In the genomic region with DNA sequence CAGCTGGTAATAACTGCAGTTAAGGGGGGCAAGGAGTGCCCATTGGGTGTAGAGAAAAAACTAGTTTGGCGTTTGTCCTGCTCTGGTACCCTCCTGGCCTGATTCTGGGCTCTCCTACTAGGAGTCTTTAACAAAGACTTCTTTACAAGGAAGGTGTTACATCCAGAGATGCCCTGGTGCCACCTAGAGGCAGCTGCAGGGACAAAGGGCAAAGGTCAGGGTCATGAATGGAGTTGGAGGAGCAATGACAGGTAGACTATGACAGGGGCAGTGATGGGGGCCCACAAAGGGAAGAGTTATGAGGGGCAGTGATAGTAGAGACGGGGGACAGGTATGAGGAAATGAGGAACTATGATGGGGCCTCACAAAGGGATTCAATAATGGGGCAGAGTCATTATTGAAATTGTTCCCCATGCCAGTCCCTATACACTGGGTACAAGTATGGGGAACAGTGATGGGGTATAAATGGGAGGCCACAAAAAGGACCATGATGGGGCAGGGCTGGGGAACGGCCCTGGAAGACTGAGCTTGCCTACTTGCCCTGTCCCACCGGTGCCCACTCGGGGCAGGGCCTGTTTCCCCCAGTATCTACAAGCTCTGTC, we compare ENCODE assay signal across 8 cellular contexts. TPM values are rescaled to one million over a fixed set of nuclear protein-coding genes. Genes with fewer than 3 reads are reported as not detected.
DNase-seq lines count a peak whose midpoint lies in the region; ATAC-seq and TF ChIP-seq lines count a peak whose summit lies in the region.

No MANE protein-coding gene starts in this region.

- H3K27me3 ChIP-seq in CD8-positive, alpha-beta memory T cell (ENCODE audit: insufficient read depth, low read length, poor library complexity, severe bottlenecking): no peaks in the 10 kb centered on the region

- CTCF ChIA-PET in CD8-positive, alpha-beta memory T cell (lab: Charles Lee): interaction anchor here (0.8 to 5.1 kb wide), 8 partner anchors 13 to 356 kb away, joined by 3 to 21 read pairs (median 5); a partner anchor contains a TSS

- DNase-seq in CD8-positive, alpha-beta memory T cell: peak; percentile 36 to 78 (median 49)
- peak; percentile 26 to 38 for DNase-seq in activated CD4-positive, alpha-beta T cell treated with anti-CD3 and anti-CD28 coated beads for 24 hours (ENCODE audit: low read depth in 2 of 2)
- DNase-seq in endothelial cell (ENCODE audit: low spot score) (peak; percentile 40), pons (ENCODE audit: low spot score) (peak; percentile 41), GM19240 (ENCODE audit: insufficient read length, low spot score) (no peak)

- TF ChIP-seq CTCF in LNCAP (IDR thresholded peaks at IDR 0.05) (peak; percentile 70), endothelial cell (IDR thresholded peaks at IDR 0.05; ENCODE audit: unreplicated experiment) (no peak)

- peak overlapping the region in 6 of 8 donors; percentile 2 to 98 (median 40) for H3K27ac Mint-ChIP-seq in CD8-positive, alpha-beta memory T cell
- no peak overlapping the region for H3K27ac Mint-ChIP-seq in endothelial cell (ENCODE audit: unreplicated experiment)

- H3K4me1 Mint-ChIP-seq in CD8-positive, alpha-beta memory T cell: peaks cover 0 to 12% (median 4%) of the 10 kb centered on the region in 3 donors
- H3K4me1 Mint-ChIP-seq in endothelial cell (ENCODE audit: unreplicated experiment): no peaks in the 10 kb centered on the region

- POLR2A ChIA-PET in CD8-positive, alpha-beta memory T cell (lab: Charles Lee): interaction anchor here (1.0 kb wide), 1 partner anchor 38 kb away, joined by 3 read pairs; a partner anchor contains a TSS

- H3K27ac ChIP-seq in CD8-positive, alpha-beta memory T cell (ENCODE audit: low read depth, low read length): no peak overlapping the region

- H3K4me3 Mint-ChIP-seq in CD8-positive, alpha-beta memory T cell: peak overlapping the region in 1 of 7 donors; percentile 2
- H3K4me3 Mint-ChIP-seq in endothelial cell (ENCODE audit: unreplicated experiment): no peak overlapping the region

- H3K9me3 ChIP-seq in CD8-positive, alpha-beta memory T cell (ENCODE audit: low read length): no peaks in the 10 kb centered on the region

- ATAC-seq in GM19395 (IDR thresholded peaks at IDR 0.05; ENCODE audit: unreplicated experiment) (no peak), HG03342 (IDR thresholded peaks at IDR 0.05; ENCODE audit: unreplicated experiment) (no peak)

- no peaks in the 10 kb centered on the region for H3K36me3 ChIP-seq in CD8-positive, alpha-beta memory T cell (ENCODE audit: insufficient read depth, low read length)

- H3K9me3 Mint-ChIP-seq in CD8-positive, alpha-beta memory T cell: no peaks in the 10 kb centered on the region
- H3K9me3 Mint-ChIP-seq in endothelial cell (ENCODE audit: unreplicated experiment): no peaks in the 10 kb centered on the region

- no peaks in the 10 kb centered on the region for H3K4me1 ChIP-seq in CD8-positive, alpha-beta memory T cell (ENCODE audit: insufficient read depth, low read length)

- H3K36me3 Mint-ChIP-seq in CD8-positive, alpha-beta memory T cell: peaks cover 0 to 13% (median 0%) of the 10 kb centered on the region in 3 donors
- H3K36me3 Mint-ChIP-seq in endothelial cell (ENCODE audit: low read depth, unreplicated experiment): no peaks in the 10 kb centered on the region

- no peaks in the 10 kb centered on the region for H3K27me3 Mint-ChIP-seq in CD8-positive, alpha-beta memory T cell
- H3K27me3 Mint-ChIP-seq in endothelial cell (ENCODE audit: unreplicated experiment): peaks cover 6% of the 10 kb centered on the region

- no peak overlapping the region for H3K4me3 ChIP-seq in CD8-positive, alpha-beta memory T cell (ENCODE audit: low read length)

RNA-seq across cellular contexts. Expression of a gene that starts 7.9 kb away (rescaled TPM):
- total RNA-seq in CD8-positive, alpha-beta memory T cell: 10 to 100 TPM; 32.1 to 34.2 TPM
- polyA plus RNA-seq in CD8-positive, alpha-beta memory T cell: 0.94 TPM
- 24.8 TPM for total RNA-seq in endothelial cell (ENCODE audit: unreplicated experiment)

RNA-seq across cellular contexts. Expression of a gene that starts 13.2 kb away (rescaled TPM):
- total RNA-seq in CD8-positive, alpha-beta memory T cell: 1 to 10 TPM; 3.5 to 4.1 TPM
- polyA plus RNA-seq in CD8-positive, alpha-beta memory T cell: 3.0 TPM
- 16.7 TPM for total RNA-seq in endothelial cell (ENCODE audit: unreplicated experiment)

RNA-seq across cellular contexts. Expression of a gene that starts 25.4 kb away (rescaled TPM):
- total RNA-seq in CD8-positive, alpha-beta memory T cell: under 1 TPM; 0.58 to 0.77 TPM
- not detected for polyA plus RNA-seq in CD8-positive, alpha-beta memory T cell
- 259 TPM for total RNA-seq in endothelial cell (ENCODE audit: unreplicated experiment)

RNA-seq across cellular contexts. Expression of a gene that starts 37.6 kb away (rescaled TPM):
- total RNA-seq in CD8-positive, alpha-beta memory T cell: 10 to 100 TPM; 71.8 to 73.9 TPM
- polyA plus RNA-seq in CD8-positive, alpha-beta memory T cell: 32.8 TPM
- 38.8 TPM for total RNA-seq in endothelial cell (ENCODE audit: unreplicated experiment)

RNA-seq across cellular contexts. Expression of a gene that starts 53.7 kb away (rescaled TPM):
- total RNA-seq in CD8-positive, alpha-beta memory T cell: 100 to 1,000 TPM; 233 to 244 TPM
- 95.8 TPM for polyA plus RNA-seq in CD8-positive, alpha-beta memory T cell
- total RNA-seq in endothelial cell (ENCODE audit: unreplicated experiment): 416 TPM

Comparison
In these comparisons a context has a peak if more than half of its experiments do, and no peak if none do; other contexts are left out.
1. RNA of a gene that starts 25.4 kb away (total RNA-seq): 259 TPM in endothelial cell (single experiment); 0.58 to 0.77 TPM in CD8-positive, alpha-beta memory T cell; every median in the first group is over 100 times any median in the second.